ENCODE assay signal across 1 cellular context in genomic region chr12:95462081-95462480, GRCh38.
TF ChIP-seq lines count a peak whose summit lies in the region.

No MANE protein-coding gene starts in this region.

TF ChIP-seq in HCT116, 20 proteins besides CTCF, POLR2A, EP300 and RAD21 (continued from another document):
- TF ChIP-seq EGR1 (IDR thresholded peaks at IDR 0.05; ENCODE audit: low read depth) (no peak), TCF7L2 (IDR thresholded peaks at IDR 0.05; ENCODE audit: borderline replicate concordance, extremely low read depth, insufficient read depth, insufficient read length) (no peak), JUND (IDR thresholded peaks at IDR 0.05) (no peak)
